ENCODE assay signal across 18 cellular contexts in the genomic region with DNA sequence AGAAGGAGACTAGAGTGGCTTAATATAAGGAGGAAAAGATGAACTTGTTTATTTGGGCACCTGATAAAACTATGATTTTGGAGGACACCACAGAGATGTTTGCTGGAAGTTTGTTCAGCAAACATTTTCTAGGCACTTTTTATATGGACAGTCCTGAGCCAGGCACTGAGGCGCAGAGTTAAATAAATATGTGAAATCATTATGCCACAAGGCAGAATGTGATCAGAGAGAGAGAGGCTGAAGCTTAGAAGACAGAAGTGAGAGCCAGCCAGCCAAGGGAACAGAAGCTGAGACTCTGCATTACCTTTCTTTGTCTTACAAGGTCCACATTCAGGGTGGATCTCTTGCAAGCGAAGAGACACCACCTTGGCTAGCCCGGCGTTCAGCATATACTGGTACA. TPM values are rescaled to one million over a fixed set of nuclear protein-coding genes. Genes with fewer than 3 reads are reported as not detected.
DNase-seq lines count a peak whose midpoint lies in the region; ATAC-seq and TF ChIP-seq lines count a peak whose summit lies in the region.
"Had no signal": no experiment of that assay in that cellular context is flagged by ENCODE, and none has a peak within 500 bp of the region (broad histone marks: within the 10 kb centered on the region; RNA-seq: fewer than 3 reads in every experiment).

No MANE protein-coding gene starts in this region.

- no peaks in the 10 kb centered on the region for H3K4me1 Mint-ChIP-seq in endothelial cell (ENCODE audit: unreplicated experiment)
- H3K4me1 Mint-ChIP-seq: H9 had no signal

- WGBS in heart right ventricle, 2 donors, result 96 to 97% methylated on average over 4 of the region's 4 CpGs

- peaks cover 0 to 100% (median 73%) of the 10 kb centered on the region in 9 donors for H3K36me3 ChIP-seq in heart right ventricle
- H3K36me3 ChIP-seq in gastrocnemius medialis, result peaks cover 0 to 56% of the 10 kb centered on the region in 2 donors

- TF ChIP-seq CTCF in heart right ventricle (IDR thresholded peaks at IDR 0.05) (no peak), VCaP (conservative IDR thresholded peaks at IDR 0.05) (no peak), endothelial cell (IDR thresholded peaks at IDR 0.05; ENCODE audit: unreplicated experiment) (no peak), gastrocnemius medialis (IDR thresholded peaks at IDR 0.05 in 4 of 5, conservative IDR thresholded peaks at IDR 0.05 in 1 of 5) (no peak)

- H3K27ac Mint-ChIP-seq in endothelial cell (ENCODE audit: unreplicated experiment), result no peak overlapping the region
- H3K27ac Mint-ChIP-seq: CD8-positive, alpha-beta T cell had no signal

- ATAC-seq in heart right ventricle (no peak), Right ventricle myocardium inferior (no peak), gastrocnemius medialis (peak in 1 of 2 donors; percentile 3), HG03175 (IDR thresholded peaks at IDR 0.05; ENCODE audit: unreplicated experiment) (no peak)
- ATAC-seq: A549; CD8-positive, alpha-beta T cell; HepG2 had no signal

- DNase-seq in heart right ventricle, result no peak
- DNase-seq in Right ventricle myocardium inferior (ENCODE audit: missing footprints), result no peak
- no peak for DNase-seq in endothelial cell (ENCODE audit: low spot score)
- DNase-seq in gastrocnemius medialis, result no peak
- no peak for DNase-seq in activated CD4-positive, alpha-beta T cell treated with anti-CD3 and anti-CD28 coated beads, Interleukin-2, amount 50 U/mL, for 48 hours
- no peak for DNase-seq in GM19238 (ENCODE audit: insufficient read length, low spot score)
- DNase-seq: BE2C; CD8-positive, alpha-beta T cell; COR-L47; DMS153; DMS79 treated with DMSO at 0.1 percent for 48 hours; EL; GOT3; H9 had no signal

- peaks cover 1% of the 10 kb centered on the region for H3K27me3 Mint-ChIP-seq in endothelial cell (ENCODE audit: unreplicated experiment)

- in situ Hi-C loops in gastrocnemius medialis (cut with MboI; ENCODE audit: low sequenced_read_pairs in 4 of 4), result no loop called here

- peak overlapping the region in 6 of 10 donors; percentile 40 to 95 (median 60) for H3K27ac ChIP-seq in heart right ventricle
- peak overlapping the region; percentile 73 for H3K27ac ChIP-seq in VCaP
- peak overlapping the region; percentile 96 to 98 (median 96) for H3K27ac ChIP-seq in gastrocnemius medialis
- H3K27ac ChIP-seq: A549 had no signal

- intact Hi-C loops in heart right ventricle (cut with DNase I) (no loop called here), Right ventricle myocardium inferior (cut with DNase I) (no loop called here), gastrocnemius medialis (cut with DNase I; ENCODE audit: low total_unique reads) (loop anchor here (10.0 kb wide), 1 partner anchor 1007 kb away; the partner anchor contains the start of gene NUPR1)

- H3K4me1 ChIP-seq in heart right ventricle, result peaks cover 0 to 69% (median 19%) of the 10 kb centered on the region in 9 donors
- peaks cover 61 to 71% of the 10 kb centered on the region in 2 donors for H3K4me1 ChIP-seq in gastrocnemius medialis
- H3K4me1 ChIP-seq: A549 had no signal

- H3K9me3 ChIP-seq in heart right ventricle (peaks cover 0 to 13% (median 0%) of the 10 kb centered on the region in 11 donors), gastrocnemius medialis (no peaks in the 10 kb centered on the region)
- H3K9me3 ChIP-seq: A549, BE2C had no signal

- H3K36me3 Mint-ChIP-seq in endothelial cell (ENCODE audit: low read depth, unreplicated experiment), result peaks cover 53% of the 10 kb centered on the region

- no peaks in the 10 kb centered on the region for H3K27me3 ChIP-seq in heart right ventricle
- no peaks in the 10 kb centered on the region for H3K27me3 ChIP-seq in gastrocnemius medialis
- H3K27me3 ChIP-seq: BE2C had no signal

- H3K4me3 ChIP-seq in heart right ventricle (no peak overlapping the region), gastrocnemius medialis (no peak overlapping the region)
- H3K4me3 ChIP-seq: A549 had no signal

- TF ChIP-seq POLR2A in gastrocnemius medialis (IDR thresholded peaks at IDR 0.05), result no peak

- H3K9me3 Mint-ChIP-seq in endothelial cell (ENCODE audit: unreplicated experiment), result no peaks in the 10 kb centered on the region
- H3K9me3 Mint-ChIP-seq: CD8-positive, alpha-beta T cell; H9 had no signal

- H3K4me3 Mint-ChIP-seq in endothelial cell (ENCODE audit: unreplicated experiment), result peak overlapping the region; percentile 66
- H3K4me3 Mint-ChIP-seq: CD8-positive, alpha-beta T cell; H9 had no signal

RNA-seq across cellular contexts. Expression of gene GTF3C1, which starts 21.4 kb away (rescaled TPM):
- 10 to 100 TPM; 48.1 to 84.5 (median 62.8) TPM for total RNA-seq in heart right ventricle
- 100 to 1,000 TPM in 1 of 2 donors, 10 to 100 TPM in 1; 53.0 to 133 TPM for polyA plus RNA-seq in heart right ventricle
- total RNA-seq in Right ventricle myocardium inferior, result 45.1 TPM
- total RNA-seq in endothelial cell (ENCODE audit: unreplicated experiment), result 98.7 TPM
- total RNA-seq in gastrocnemius medialis, result 100 to 1,000 TPM in 1 of 4 donors, 10 to 100 TPM in 3; 52.0 to 108 (median 67.8) TPM

RNA-seq across cellular contexts. Expression of gene KATNIP, which starts 21.6 kb away (rescaled TPM):
- total RNA-seq in heart right ventricle (10 to 100 TPM in 9 of 10 donors, 1 to 10 TPM in 1; 8.6 to 25.0 (median 16.8) TPM), Right ventricle myocardium inferior (8.0 TPM), endothelial cell (ENCODE audit: unreplicated experiment) (26.2 TPM), gastrocnemius medialis (10 to 100 TPM in 1 of 4 donors, 1 to 10 TPM in 3; 6.3 to 12.1 (median 7.7) TPM)
- polyA plus RNA-seq in heart right ventricle, result 1 to 10 TPM; 5.9 to 6.0 TPM
